Comparison of ENCODE assay signal across 10 cellular contexts in genomic region chr2:70851704-70852103, GRCh38. TPM values are rescaled to one million over a fixed set of nuclear protein-coding genes. Genes with fewer than 3 reads are reported as not detected.
DNase-seq lines count a peak whose midpoint lies in the region; ATAC-seq and TF ChIP-seq lines count a peak whose summit lies in the region.
"Had no signal": no experiment of that assay in that cellular context is flagged by ENCODE, and none has a peak within 500 bp of the region (broad histone marks: within the 10 kb centered on the region; RNA-seq: fewer than 3 reads in every experiment).

No MANE protein-coding gene starts in this region.

- H3K4me1 ChIP-seq in DND-41 (ENCODE audit: insufficient read depth, low read length): no peaks in the 10 kb centered on the region
- no peaks in the 10 kb centered on the region for H3K4me1 ChIP-seq in Peyer's patch

- H3K79me2 ChIP-seq in DND-41 (ENCODE audit: insufficient read depth, low read length): no peaks in the 10 kb centered on the region

- DNase-seq in DND-41 (no peak), NOMO-1 treated with DMSO at 0.1 percent for 48 hours (lab: John Stamatoyannopoulos, UW; ENCODE audit: unreplicated experiment) (peak; percentile 87), epithelial cell of esophagus (ENCODE audit: low read depth) (peak; percentile 35), NCI-H524 (lab: John Stamatoyannopoulos, UW) (no peak), NCI-H1417 (lab: John Stamatoyannopoulos, UW) (no peak), Peyer's patch (no peak)
- DNase-seq: cortex of kidney, SK-N-SH had no signal

- TF ChIP-seq CTCF in DND-41 (IDR thresholded peaks at IDR 0.05; ENCODE audit: borderline replicate concordance, extremely low read depth, low read length, poor library complexity, severe bottlenecking): no peak
- TF ChIP-seq CTCF in epithelial cell of esophagus (IDR thresholded peaks at IDR 0.05; ENCODE audit: insufficient read depth, low read depth, low read length, missing control alignments): no peak
- TF ChIP-seq CTCF in Peyer's patch (IDR thresholded peaks at IDR 0.05): no peak

- H3K4me2 ChIP-seq in DND-41 (ENCODE audit: insufficient read depth, low read length): no peak overlapping the region
- H3K4me2 ChIP-seq: SK-N-SH had no signal

- H4K20me1 ChIP-seq in DND-41 (ENCODE audit: insufficient read depth, low read length): no peaks in the 10 kb centered on the region; the same call in 1 of the 2 replicates

- H3K27ac ChIP-seq in DND-41 (ENCODE audit: low read length) (no peak overlapping the region), Peyer's patch (no peak overlapping the region)

- H3K4me3 ChIP-seq in DND-41 (ENCODE audit: low read depth in 1 of 2, low read length in 2 of 2) (no peak overlapping the region), epithelial cell of esophagus (ENCODE audit: low read length) (no peak overlapping the region), Peyer's patch (no peak overlapping the region)

- H3K36me3 ChIP-seq in DND-41 (ENCODE audit: insufficient read depth, low read length) (no peaks in the 10 kb centered on the region), Peyer's patch (no peaks in the 10 kb centered on the region)

- no peak overlapping the region for H3K9ac ChIP-seq in DND-41 (ENCODE audit: low read depth, low read length)
- H3K9ac ChIP-seq: SK-N-SH had no signal

- TF ChIP-seq POLR2A in Peyer's patch (IDR thresholded peaks at IDR 0.05): no peak

- ATAC-seq in DND-41 (ENCODE audit: insufficient read depth, low read depth): peak; percentile 61; the same call in 2 of the 3 replicates
- ATAC-seq in GM21515 (IDR thresholded peaks at IDR 0.05; ENCODE audit: unreplicated experiment): peak; percentile 73
- ATAC-seq in GM21717 (IDR thresholded peaks at IDR 0.05; ENCODE audit: unreplicated experiment): no peak

- no peak overlapping the region for H2AFZ ChIP-seq in DND-41 (ENCODE audit: low read depth, low read length)

- peaks cover 15% of the 10 kb centered on the region for H3K27me3 ChIP-seq in DND-41 (ENCODE audit: insufficient read depth, low read length, poor library complexity)
- H3K27me3 ChIP-seq in Peyer's patch: no peaks in the 10 kb centered on the region

- no peaks in the 10 kb centered on the region for H3K9me3 ChIP-seq in DND-41 (ENCODE audit: insufficient read depth, low read length, severe bottlenecking)
- no peaks in the 10 kb centered on the region for H3K9me3 ChIP-seq in Peyer's patch
- H3K9me3 ChIP-seq: SK-N-SH had no signal

RNA-seq across cellular contexts. Expression of gene CD207, which starts 16.1 kb away (rescaled TPM):
- not detected for total RNA-seq in Peyer's patch

RNA-seq across cellular contexts. Expression of gene CLEC4F, which starts 31.3 kb away (rescaled TPM):
- total RNA-seq in Peyer's patch: 10 to 100 TPM in 1 of 4 donors, under 1 TPM in 1, not detected in 2; 0.67 to 32.2 TPM

RNA-seq across cellular contexts. Expression of gene VAX2, which starts 48.7 kb away (rescaled TPM):
- total RNA-seq in Peyer's patch: not detected

Comparison
In these comparisons a context has a peak if more than half of its experiments do, and no peak if none do; other contexts are left out.
1. DNase-seq: peak in NOMO-1 treated with DMSO at 0.1 percent for 48 hours (single experiment) and epithelial cell of esophagus (single experiment); none in DND-41 (single experiment), NCI-H524 (0 of 2), NCI-H1417 (0 of 3) and Peyer's patch (0 of 3).